ENCODE assay signal across 24 cellular contexts in the genomic region with DNA sequence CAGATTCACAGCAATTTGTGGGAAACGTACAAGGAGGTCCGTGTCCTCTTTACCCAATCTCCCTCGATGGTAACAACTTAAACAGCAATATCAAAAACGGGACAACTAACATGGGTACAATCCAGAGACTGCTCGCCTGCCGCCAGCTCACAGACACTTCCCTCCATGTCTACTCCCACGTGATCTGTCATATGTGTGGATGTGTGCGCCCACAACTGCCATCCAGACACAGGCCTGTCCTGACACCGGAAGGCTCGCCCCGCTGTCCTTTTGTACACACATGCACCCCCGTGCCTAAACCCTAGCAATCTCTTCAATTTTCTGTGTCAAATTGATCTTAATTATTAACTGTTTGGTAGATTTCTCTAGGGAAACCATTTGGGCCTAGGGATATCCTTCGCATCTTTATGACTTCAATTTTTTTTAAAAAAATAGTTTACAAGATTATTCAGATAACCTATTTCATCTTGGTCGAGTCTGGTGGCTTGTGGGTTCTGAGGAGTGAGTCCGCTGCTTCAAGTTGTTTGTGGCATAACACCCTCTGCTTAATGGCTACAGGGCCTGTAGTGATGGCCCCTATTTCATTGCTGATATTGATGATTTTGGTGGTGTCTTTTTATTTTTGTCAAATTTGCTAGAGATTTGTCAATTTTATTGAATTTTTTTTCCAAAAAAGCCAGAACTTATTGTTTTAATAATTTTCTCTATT.
"Had no signal": no experiment of that assay in that cellular context is flagged by ENCODE, and none has a peak within 500 bp of the region (broad histone marks: within the 10 kb centered on the region; RNA-seq: fewer than 3 reads in every experiment).

No MANE protein-coding gene starts in this region.

- H3K27me3 Mint-ChIP-seq: activated B cell treated with CpG ODN at 0.5 μM for 24 hours; activated CD4-positive, alpha-beta T cell treated with anti-CD3 and anti-CD28 coated beads for 36 hours; activated CD8-positive, alpha-beta memory T cell treated with anti-CD3 and anti-CD28 coated beads, Interleukin-2, amount 10 ng/mL, durations not matched to agents 7 days and 5 days; activated naive CD8-positive, alpha-beta T cell treated with anti-CD3 and anti-CD28 coated beads for 36 hours; memory B cell; naive thymus-derived CD8-positive, alpha-beta T cell; T-helper 17 cell had no signal

- H3K27me3 ChIP-seq: breast epithelium, esophagus muscularis mucosa, foreskin keratinocyte, heart right ventricle, SJCRH30, tibial nerve had no signal

- H3K9me3 ChIP-seq: breast epithelium, esophagus muscularis mucosa, heart right ventricle, SJCRH30 had no signal

- H3K27ac ChIP-seq: breast epithelium, esophagus muscularis mucosa, foreskin keratinocyte, heart right ventricle, SJCRH30, tibial nerve had no signal

- DNase-seq: activated B cell treated with CpG ODN at 0.5 μM for 24 hours; activated CD4-positive, alpha-beta T cell treated with anti-CD3 and anti-CD28 coated beads for 36 hours; activated CD8-positive, alpha-beta memory T cell treated with anti-CD3 and anti-CD28 coated beads, Interleukin-2, amount 10 ng/mL, durations not matched to agents 7 days and 5 days; activated CD8-positive, alpha-beta T cell treated with anti-CD3 and anti-CD28 coated beads, Interleukin-2, amount 10 ng/mL, durations not matched to agents 7 days and 5 days; activated naive CD4-positive, alpha-beta T cell treated with anti-CD3 and anti-CD28 coated beads for 36 hours; activated naive CD8-positive, alpha-beta T cell treated with anti-CD3 and anti-CD28 coated beads for 36 hours; activated T-cell treated with anti-CD3 and anti-CD28 coated beads, Interleukin-2, amount 50 U/mL, for 48 hours; amniotic stem cell; central memory CD4-positive, alpha-beta T cell; foreskin keratinocyte; heart right ventricle; midbrain; SJCRH30; small intestine; stimulated activated CD4-positive, alpha-beta T cell treated with anti-CD3 and anti-CD28 coated beads, Interleukin-2, amount 100 ng/mL, for 24 hours; stimulated activated naive CD4-positive, alpha-beta T cell; T-helper 17 cell had no signal

- H3K36me3 ChIP-seq: breast epithelium had no signal

- H3K4me1 ChIP-seq: breast epithelium, esophagus muscularis mucosa, foreskin keratinocyte, SJCRH30, tibial nerve had no signal

- H3K4me3 Mint-ChIP-seq: activated B cell treated with CpG ODN at 0.5 μM for 24 hours; activated CD4-positive, alpha-beta T cell treated with anti-CD3 and anti-CD28 coated beads for 36 hours; activated CD8-positive, alpha-beta memory T cell treated with anti-CD3 and anti-CD28 coated beads, Interleukin-2, amount 10 ng/mL, durations not matched to agents 7 days and 5 days; activated CD8-positive, alpha-beta T cell treated with anti-CD3 and anti-CD28 coated beads, Interleukin-2, amount 10 ng/mL, durations not matched to agents 7 days and 5 days; activated naive CD4-positive, alpha-beta T cell treated with anti-CD3 and anti-CD28 coated beads for 36 hours; activated naive CD8-positive, alpha-beta T cell treated with anti-CD3 and anti-CD28 coated beads for 36 hours; memory B cell; naive thymus-derived CD8-positive, alpha-beta T cell; T-helper 17 cell had no signal

- H3K4me3 ChIP-seq: breast epithelium, esophagus muscularis mucosa, heart right ventricle, SJCRH30, tibial nerve had no signal

- H3K27ac Mint-ChIP-seq: activated B cell treated with CpG ODN at 0.5 μM for 24 hours; activated CD4-positive, alpha-beta T cell treated with anti-CD3 and anti-CD28 coated beads for 36 hours; activated CD8-positive, alpha-beta memory T cell treated with anti-CD3 and anti-CD28 coated beads, Interleukin-2, amount 10 ng/mL, durations not matched to agents 7 days and 5 days; activated CD8-positive, alpha-beta T cell treated with anti-CD3 and anti-CD28 coated beads, Interleukin-2, amount 10 ng/mL, durations not matched to agents 7 days and 5 days; activated naive CD4-positive, alpha-beta T cell treated with anti-CD3 and anti-CD28 coated beads for 36 hours; activated naive CD8-positive, alpha-beta T cell treated with anti-CD3 and anti-CD28 coated beads for 36 hours; T-helper 17 cell had no signal

- ATAC-seq: activated CD4-positive, alpha-beta T cell treated with anti-CD3 and anti-CD28 coated beads for 36 hours; activated CD8-positive, alpha-beta memory T cell treated with anti-CD3 and anti-CD28 coated beads, Interleukin-2, amount 10 ng/mL, durations not matched to agents 7 days and 5 days; activated CD8-positive, alpha-beta T cell treated with anti-CD3 and anti-CD28 coated beads, Interleukin-2, amount 10 ng/mL, durations not matched to agents 7 days and 5 days; foreskin keratinocyte; heart right ventricle; naive thymus-derived CD8-positive, alpha-beta T cell; sciatic nerve; SK-N-SH treated with all-trans-retinoic acid at 6 μM for 48 hours; T-helper 17 cell had no signal

- H3K9me3 Mint-ChIP-seq: activated B cell treated with CpG ODN at 0.5 μM for 24 hours; activated naive CD4-positive, alpha-beta T cell treated with anti-CD3 and anti-CD28 coated beads for 36 hours; activated naive CD8-positive, alpha-beta T cell treated with anti-CD3 and anti-CD28 coated beads for 36 hours; memory B cell had no signal
